In the genomic region with DNA sequence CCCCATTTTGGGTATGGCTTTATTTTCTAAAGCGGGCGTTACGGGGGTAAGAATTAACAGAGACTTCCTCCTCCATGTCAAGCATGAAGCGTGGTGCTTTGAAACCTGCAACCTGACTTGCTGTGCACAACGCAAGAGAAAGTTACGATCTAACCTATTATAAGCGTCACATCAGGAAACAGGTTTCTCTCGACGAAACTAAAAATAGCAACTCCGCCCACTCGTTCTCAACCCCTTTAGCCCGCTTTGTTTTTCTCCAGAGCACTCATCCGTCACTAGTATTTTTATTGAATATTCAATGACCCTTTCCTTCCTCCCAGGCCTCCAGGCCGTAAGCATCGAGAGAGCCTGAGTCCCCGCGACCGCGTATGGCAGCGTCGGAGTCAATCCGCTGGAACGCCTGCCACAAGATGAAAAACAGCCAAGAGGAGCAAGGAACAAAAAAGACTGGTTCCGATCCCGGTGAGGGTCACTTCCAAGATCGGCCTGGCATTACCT, we compare ENCODE assay signal across 8 cellular contexts. TPM values are rescaled to one million over a fixed set of nuclear protein-coding genes. Genes with fewer than 3 reads are reported as not detected.
DNase-seq lines count a peak whose midpoint lies in the region; ATAC-seq and TF ChIP-seq lines count a peak whose summit lies in the region.

No MANE protein-coding gene starts in this region.

- H3K9me3 Mint-ChIP-seq in T-cell: no peaks in the 10 kb centered on the region

- peak overlapping the region; percentile 92 for H3K27ac ChIP-seq in mammary epithelial cell (ENCODE audit: insufficient read depth, low read depth, low read length)

- H3K9me3 ChIP-seq in mammary epithelial cell (replicated peaks; ENCODE audit: insufficient read depth, low read length): no peaks in the 10 kb centered on the region

- peak overlapping the region; percentile 98 for H3K27ac Mint-ChIP-seq in T-cell

- peaks cover 32% of the 10 kb centered on the region for H3K4me1 ChIP-seq in mammary epithelial cell (ENCODE audit: insufficient read depth, low read length)

- BruUV-seq in mammary epithelial cell (replicated peaks; lab: Mats Ljungman, UMichigan): TSS peak; percentile 67

- ATAC-seq in GM18873 (IDR thresholded peaks at IDR 0.05; ENCODE audit: low FRiP score, unreplicated experiment) (peak; percentile 28), T-cell (replicated peaks in 1 of 4) (peak; percentile 13 to 60 (median 26)), left lobe of liver (peak; percentile 44)

- peak overlapping the region; percentile 99 for H2AFZ ChIP-seq in mammary epithelial cell (ENCODE audit: low read depth, low read length)

- WGBS in mammary epithelial cell (ENCODE audit: low coverage, missing lambda C conversion rate): under 1% methylated on average over 23 of the region's 26 CpGs

- H3K4me1 Mint-ChIP-seq in T-cell: peaks cover 27 to 54% (median 53%) of the 10 kb centered on the region in 3 donors

- H3K9ac ChIP-seq in mammary epithelial cell (ENCODE audit: insufficient read depth, low read length): peak overlapping the region; percentile 96

- dilution Hi-C loops in mammary epithelial cell (cut with HindIII; ENCODE audit: low sequenced_read_pairs): no loop called here

- H3K36me3 ChIP-seq in mammary epithelial cell (ENCODE audit: insufficient read depth, low read length): peaks cover 10% of the 10 kb centered on the region

- intact Hi-C loops in mammary epithelial cell (cut with micrococcal nuclease): no loop called here

- CTCF ChIA-PET in T-cell (lab: Charles Lee): interaction anchor here in 1 of 2 donors (0.6 to 2.0 kb wide), 2 partner anchors 21 to 76 kb away, joined by 3 to 18 read pairs; a partner anchor contains a TSS
- CTCF ChIA-PET in mammary epithelial cell (lab: Charles Lee; ENCODE audit: low non-redundant PET): interaction anchor here (1.1 to 1.6 kb wide), 2 partner anchors 20 to 37 kb away, joined by 4 to 10 read pairs; a partner anchor contains a TSS

- H3K27me3 Mint-ChIP-seq in T-cell: no peaks in the 10 kb centered on the region

- H4K20me1 ChIP-seq in mammary epithelial cell (ENCODE audit: insufficient read depth, low read length): no peaks in the 10 kb centered on the region

- H3K79me2 ChIP-seq in mammary epithelial cell (ENCODE audit: insufficient read depth, low read length): peaks cover 65% of the 10 kb centered on the region

- H3K4me3 Mint-ChIP-seq in T-cell: peak overlapping the region; percentile 96 to 100 (median 99)

- H3K36me3 Mint-ChIP-seq in T-cell: peaks cover 27% of the 10 kb centered on the region

- DNase-seq in ACHN: peak; percentile 73
- DNase-seq in HPDE6-E6E7 (ENCODE audit: extremely low spot score): peak; percentile 20
- peak; percentile 18 to 82 (median 69) for DNase-seq in T-cell
- DNase-seq in mammary epithelial cell: peak; percentile 77
- peak; percentile 54 for DNase-seq in left lobe of liver (ENCODE audit: low spot score)
- DNase-seq in stimulated activated CD4-positive, alpha-beta T cell treated with anti-CD3 and anti-CD28 coated beads, TNF-alpha, amount 100 ng/mL, for 24 hours (ENCODE audit: low read depth in 3 of 3): peak; percentile 45 to 67 (median 55)
- DNase-seq in AG20443 (ENCODE audit: low spot score): no peak

- H3K27me3 ChIP-seq in mammary epithelial cell (ENCODE audit: insufficient read depth, low read length): no peaks in the 10 kb centered on the region

- peak overlapping the region; percentile 88 for H3K4me2 ChIP-seq in mammary epithelial cell (ENCODE audit: insufficient read depth, low read depth, low read length)

- H3K4me3 ChIP-seq in mammary epithelial cell (replicated peaks in 1 of 3; ENCODE audit: insufficient read depth in 1 of 3, low read depth in 2 of 3, low read length in 3 of 3): peak overlapping the region; percentile 72 to 86 (median 81)

- no peak for TF ChIP-seq CTCF in mammary epithelial cell (conservative IDR thresholded peaks at IDR 0.05 in 1 of 2, IDR thresholded peaks at IDR 0.05 in 1 of 2; ENCODE audit: extremely low read depth in 1 of 2, insufficient read depth in 1 of 2, low read depth in 1 of 2, low read length in 2 of 2)

- in situ Hi-C loops in ACHN (cut with HindIII; ENCODE audit: low pct_ligation_motif_present, low pct_unique_long_range_greater_than_20kb, low sequenced_read_pairs): no loop called here
- in situ Hi-C loops in mammary epithelial cell (cut with MboI; ENCODE audit: low sequenced_read_pairs in 2 of 2): no loop called here

- POLR2A ChIA-PET in T-cell (lab: Charles Lee): interaction anchor here (0.5 to 1.0 kb wide), 2 partner anchors 17 to 66 kb away, joined by 4 to 5 read pairs; no protein-coding TSS in a partner anchor

RNA-seq across cellular contexts. Expression of a gene that starts 0.6 kb away (rescaled TPM):
- total RNA-seq in T-cell: 100 to 1,000 TPM in 2 of 5 donors, 10 to 100 TPM in 3; 88.2 to 124 (median 99.7) TPM
- 10 to 100 TPM; 50.8 to 71.4 TPM for total RNA-seq in mammary epithelial cell
- polyA plus RNA-seq in mammary epithelial cell: 75.0 TPM
- polyA minus RNA-seq in mammary epithelial cell: 127 TPM
- 41.0 TPM for total RNA-seq in left lobe of liver

RNA-seq across cellular contexts. Expression of a gene that starts 1.1 kb away (rescaled TPM):
- total RNA-seq in T-cell (10 to 100 TPM; 61.5 to 81.0 (median 67.7) TPM), mammary epithelial cell (10 to 100 TPM; 23.3 to 35.7 TPM), left lobe of liver (15.6 TPM)
- polyA plus RNA-seq in mammary epithelial cell: 19.2 TPM
- polyA minus RNA-seq in mammary epithelial cell: 36.2 TPM

RNA-seq across cellular contexts. Expression of a gene that starts 20.0 kb away (rescaled TPM):
- total RNA-seq in T-cell (100 to 1,000 TPM in 2 of 5 donors, 10 to 100 TPM in 3; 60.1 to 102 (median 93.5) TPM), mammary epithelial cell (100 to 1,000 TPM; 152 to 221 TPM), left lobe of liver (71.8 TPM)
- 275 TPM for polyA plus RNA-seq in mammary epithelial cell
- 184 TPM for polyA minus RNA-seq in mammary epithelial cell

RNA-seq across cellular contexts. Expression of a gene that starts 49.9 kb away (rescaled TPM):
- 10 to 100 TPM in 3 of 5 donors, 1 to 10 TPM in 2; 7.5 to 13.6 (median 12.0) TPM for total RNA-seq in T-cell
- total RNA-seq in mammary epithelial cell: 10 to 100 TPM; 17.8 to 30.5 TPM
- polyA plus RNA-seq in mammary epithelial cell: 22.1 TPM
- 31.1 TPM for polyA minus RNA-seq in mammary epithelial cell
- total RNA-seq in left lobe of liver: 7.7 TPM
